Comparison of ENCODE assay signal across 30 cellular contexts in the genomic region with DNA sequence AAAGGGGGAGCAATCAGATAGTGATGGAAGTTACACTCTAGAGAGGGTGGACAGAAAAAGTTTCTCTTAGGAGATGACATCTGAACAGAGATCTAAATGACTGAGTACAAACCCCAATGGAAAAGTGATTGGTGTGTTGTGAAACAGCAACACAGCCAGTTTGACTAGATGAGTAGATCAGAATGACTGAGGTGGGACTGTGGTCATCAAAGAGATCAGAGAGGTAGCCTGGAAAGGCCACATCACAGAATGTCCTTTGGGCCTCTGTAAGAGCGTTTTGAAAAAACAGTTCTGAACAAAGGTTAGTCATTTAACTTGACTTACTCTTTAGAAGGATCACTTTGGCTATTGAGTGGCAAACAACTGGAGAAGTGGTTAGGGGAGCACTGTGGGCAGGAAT. TPM values are rescaled to one million over a fixed set of nuclear protein-coding genes. Genes with fewer than 3 reads are reported as not detected.
DNase-seq lines count a peak whose midpoint lies in the region; ATAC-seq and TF ChIP-seq lines count a peak whose summit lies in the region.
"Had no signal": no experiment of that assay in that cellular context is flagged by ENCODE, and none has a peak within 500 bp of the region (broad histone marks: within the 10 kb centered on the region; RNA-seq: fewer than 3 reads in every experiment).

No MANE protein-coding gene starts in this region.

- no peaks in the 10 kb centered on the region for H3K27me3 ChIP-seq in psoas muscle (ENCODE audit: insufficient read depth in 3 of 3, low read length in 2 of 3)
- H3K27me3 ChIP-seq: esophagus squamous epithelium, foreskin keratinocyte, left lung, upper lobe of right lung had no signal

- peaks cover 35% of the 10 kb centered on the region for H3K4me1 Mint-ChIP-seq in activated CD4-positive, alpha-beta T cell treated with anti-CD3 and anti-CD28 coated beads for 36 hours
- H3K4me1 Mint-ChIP-seq in activated CD4-positive, alpha-beta T cell treated with anti-CD3 and anti-CD28 coated beads, Interleukin-2, amount 10 ng/mL, durations not matched to agents 7 days and 5 days, result peaks cover 29% of the 10 kb centered on the region
- peaks cover 29% of the 10 kb centered on the region for H3K4me1 Mint-ChIP-seq in activated naive CD8-positive, alpha-beta T cell treated with anti-CD3 and anti-CD28 coated beads for 36 hours
- peaks cover 44% of the 10 kb centered on the region for H3K4me1 Mint-ChIP-seq in stimulated activated naive CD8-positive, alpha-beta T cell treated with anti-CD3 and anti-CD28 coated beads, Interleukin-15, Interleukin-2, amounts not matched to agents 100 ng/mL and 50 ng/mL, for 24 hours (ENCODE audit: low read depth)

- no peak for TF ChIP-seq CTCF in psoas muscle (IDR thresholded peaks at IDR 0.05)

- H3K27me3 Mint-ChIP-seq in activated CD4-positive, alpha-beta T cell treated with anti-CD3 and anti-CD28 coated beads for 36 hours, result no peaks in the 10 kb centered on the region
- H3K27me3 Mint-ChIP-seq in activated CD4-positive, alpha-beta T cell treated with anti-CD3 and anti-CD28 coated beads, Interleukin-2, amount 10 ng/mL, durations not matched to agents 7 days and 5 days, result no peaks in the 10 kb centered on the region
- H3K27me3 Mint-ChIP-seq in activated naive CD8-positive, alpha-beta T cell treated with anti-CD3 and anti-CD28 coated beads for 36 hours, result no peaks in the 10 kb centered on the region
- H3K27me3 Mint-ChIP-seq in stimulated activated naive CD8-positive, alpha-beta T cell treated with anti-CD3 and anti-CD28 coated beads, Interleukin-15, Interleukin-2, amounts not matched to agents 100 ng/mL and 50 ng/mL, for 24 hours, result no peaks in the 10 kb centered on the region
- H3K27me3 Mint-ChIP-seq: IgD-negative memory B cell had no signal

- H3K27ac Mint-ChIP-seq in activated CD4-positive, alpha-beta T cell treated with anti-CD3 and anti-CD28 coated beads for 36 hours, result no peak overlapping the region
- no peak overlapping the region for H3K27ac Mint-ChIP-seq in activated CD4-positive, alpha-beta T cell treated with anti-CD3 and anti-CD28 coated beads, Interleukin-2, amount 10 ng/mL, durations not matched to agents 7 days and 5 days
- H3K27ac Mint-ChIP-seq in activated naive CD8-positive, alpha-beta T cell treated with anti-CD3 and anti-CD28 coated beads for 36 hours, result peak overlapping the region; percentile 20
- H3K27ac Mint-ChIP-seq in stimulated activated naive CD8-positive, alpha-beta T cell treated with anti-CD3 and anti-CD28 coated beads, Interleukin-15, Interleukin-2, amounts not matched to agents 100 ng/mL and 50 ng/mL, for 24 hours, result peak overlapping the region; percentile 51
- H3K27ac Mint-ChIP-seq: HFFc6; T-helper 1 cell treated with Interleukin-12 subunit alpha and Interleukin-12 subunit beta and Interleukin-4 antibody, amounts not matched to agents 30 μg/mL and 1 μg/mL, for 36 hours had no signal

- peaks cover 55% of the 10 kb centered on the region for H3K36me3 Mint-ChIP-seq in activated CD4-positive, alpha-beta T cell treated with anti-CD3 and anti-CD28 coated beads for 36 hours (ENCODE audit: low read depth)
- peaks cover 61% of the 10 kb centered on the region for H3K36me3 Mint-ChIP-seq in activated CD4-positive, alpha-beta T cell treated with anti-CD3 and anti-CD28 coated beads, Interleukin-2, amount 10 ng/mL, durations not matched to agents 7 days and 5 days (ENCODE audit: low read depth)
- peaks cover 54% of the 10 kb centered on the region for H3K36me3 Mint-ChIP-seq in activated naive CD8-positive, alpha-beta T cell treated with anti-CD3 and anti-CD28 coated beads for 36 hours
- H3K36me3 Mint-ChIP-seq in stimulated activated naive CD8-positive, alpha-beta T cell treated with anti-CD3 and anti-CD28 coated beads, Interleukin-15, Interleukin-2, amounts not matched to agents 100 ng/mL and 50 ng/mL, for 24 hours (ENCODE audit: low read depth), result peaks cover 73% of the 10 kb centered on the region

- H3K9me3 Mint-ChIP-seq in activated CD4-positive, alpha-beta T cell treated with anti-CD3 and anti-CD28 coated beads for 36 hours (ENCODE audit: low read depth), result no peaks in the 10 kb centered on the region
- H3K9me3 Mint-ChIP-seq in activated CD4-positive, alpha-beta T cell treated with anti-CD3 and anti-CD28 coated beads, Interleukin-2, amount 10 ng/mL, durations not matched to agents 7 days and 5 days, result peaks cover 32% of the 10 kb centered on the region
- H3K9me3 Mint-ChIP-seq in activated naive CD8-positive, alpha-beta T cell treated with anti-CD3 and anti-CD28 coated beads for 36 hours, result peaks cover 13% of the 10 kb centered on the region
- peaks cover 10% of the 10 kb centered on the region for H3K9me3 Mint-ChIP-seq in stimulated activated naive CD8-positive, alpha-beta T cell treated with anti-CD3 and anti-CD28 coated beads, Interleukin-15, Interleukin-2, amounts not matched to agents 100 ng/mL and 50 ng/mL, for 24 hours

- intact Hi-C loops in activated CD4-positive, alpha-beta T cell treated with anti-CD3 and anti-CD28 coated beads for 36 hours (cut with DNase I, micrococcal nuclease), result no loop called here
- intact Hi-C loops in psoas muscle (cut with DNase I), result no loop called here

- POLR2A ChIA-PET in activated CD4-positive, alpha-beta T cell treated with anti-CD3 and anti-CD28 coated beads for 36 hours (lab: Charles Lee), result no interaction called here
- POLR2A ChIA-PET in activated CD4-positive, alpha-beta T cell treated with anti-CD3 and anti-CD28 coated beads, Interleukin-2, amount 10 ng/mL, durations not matched to agents 7 days and 5 days (lab: Charles Lee), result no interaction called here

- no peak overlapping the region for H3K4me3 Mint-ChIP-seq in activated CD4-positive, alpha-beta T cell treated with anti-CD3 and anti-CD28 coated beads for 36 hours
- H3K4me3 Mint-ChIP-seq in activated CD4-positive, alpha-beta T cell treated with anti-CD3 and anti-CD28 coated beads, Interleukin-2, amount 10 ng/mL, durations not matched to agents 7 days and 5 days, result no peak overlapping the region
- no peak overlapping the region for H3K4me3 Mint-ChIP-seq in activated naive CD8-positive, alpha-beta T cell treated with anti-CD3 and anti-CD28 coated beads for 36 hours
- peak overlapping the region; percentile 0 for H3K4me3 Mint-ChIP-seq in stimulated activated naive CD8-positive, alpha-beta T cell treated with anti-CD3 and anti-CD28 coated beads, Interleukin-15, Interleukin-2, amounts not matched to agents 100 ng/mL and 50 ng/mL, for 24 hours
- H3K4me3 Mint-ChIP-seq: HFFc6; IgD-negative memory B cell; T-helper 1 cell treated with Interleukin-12 subunit alpha and Interleukin-12 subunit beta and Interleukin-4 antibody, amounts not matched to agents 30 μg/mL and 1 μg/mL, for 36 hours had no signal

- CTCF ChIA-PET in activated CD4-positive, alpha-beta T cell treated with anti-CD3 and anti-CD28 coated beads for 36 hours (lab: Charles Lee), result interaction anchor here (1.4 kb wide), 1 partner anchor 10 kb away, joined by 8 read pairs; the partner anchor contains the start of gene LRRC58
- CTCF ChIA-PET in activated CD4-positive, alpha-beta T cell treated with anti-CD3 and anti-CD28 coated beads, Interleukin-2, amount 10 ng/mL, durations not matched to agents 7 days and 5 days (lab: Charles Lee), result no interaction called here

- 96 to 100% (median 100%) methylated on average over 1 of the region's 1 CpG for WGBS in psoas muscle, 3 donors

- peak; percentile 90 for ATAC-seq in activated CD4-positive, alpha-beta T cell treated with anti-CD3 and anti-CD28 coated beads for 36 hours
- ATAC-seq in psoas muscle, result no peak
- no peak for ATAC-seq in GM18498 (IDR thresholded peaks at IDR 0.05; ENCODE audit: unreplicated experiment)
- ATAC-seq: foreskin keratinocyte, left lung, Right ventricle myocardium inferior, upper lobe of right lung had no signal

- no peak overlapping the region for H3K27ac ChIP-seq in psoas muscle
- H3K27ac ChIP-seq: C4-2B, esophagus squamous epithelium, foreskin keratinocyte, left lung, parathyroid adenoma, skin epidermis, upper lobe of right lung had no signal

- H3K9me3 ChIP-seq in psoas muscle, result peaks cover 13% of the 10 kb centered on the region

- no peaks in the 10 kb centered on the region for H3K4me1 ChIP-seq in psoas muscle
- H3K4me1 ChIP-seq: Caco-2, esophagus squamous epithelium, foreskin keratinocyte, left lung, parathyroid adenoma, upper lobe of right lung had no signal

- no peak overlapping the region for H3K4me3 ChIP-seq in psoas muscle
- H3K4me3 ChIP-seq: esophagus squamous epithelium, left lung, skin epidermis, upper lobe of right lung had no signal

- peak; percentile 49 for DNase-seq in activated CD4-positive, alpha-beta T cell treated with anti-CD3 and anti-CD28 coated beads for 36 hours
- DNase-seq in activated CD4-positive, alpha-beta T cell treated with anti-CD3 and anti-CD28 coated beads, Interleukin-2, amount 10 ng/mL, durations not matched to agents 7 days and 5 days, result no peak
- DNase-seq in stimulated activated CD4-positive, alpha-beta T cell treated with anti-CD3 and anti-CD28 coated beads, Interleukin-15, amount 100 ng/mL, for 24 hours, result peak; percentile 19
- no peak for DNase-seq in stimulated activated CD4-positive, alpha-beta T cell treated with anti-CD3 and anti-CD28 coated beads, Interleukin-4, amount 100 ng/mL, for 4 hours
- no peak for DNase-seq in activated naive CD8-positive, alpha-beta T cell treated with anti-CD3 and anti-CD28 coated beads for 36 hours
- no peak for DNase-seq in psoas muscle
- DNase-seq: 8988T; activated CD8-positive, alpha-beta memory T cell treated with anti-CD3 and anti-CD28 coated beads, Interleukin-2, amount 50 U/mL, for 4 hours; activated effector memory CD4-positive, alpha-beta T cell treated with anti-CD3 and anti-CD28 coated beads, Interleukin-2, amount 50 U/mL, for 16 hours; Caco-2; central memory CD4-positive, alpha-beta T cell; esophagus squamous epithelium; foreskin keratinocyte; head of caudate nucleus; HFFc6; islet precursor cell; left lung; NCI-H146; NCI-H345; NCI-H69; SK-N-SH; upper lobe of right lung had no signal

- H3K36me3 ChIP-seq in psoas muscle (ENCODE audit: insufficient read depth in 1 of 2, low read depth in 1 of 2), result peaks cover 0 to 18% of the 10 kb centered on the region in 2 donors

RNA-seq across cellular contexts. Expression of gene LRRC58, which starts 10.6 kb away (rescaled TPM):
- 10 to 100 TPM; 20.7 to 22.2 TPM for total RNA-seq in activated CD4-positive, alpha-beta T cell treated with anti-CD3 and anti-CD28 coated beads for 36 hours
- 10 to 100 TPM; 25.7 to 28.2 TPM for total RNA-seq in activated CD4-positive, alpha-beta T cell treated with anti-CD3 and anti-CD28 coated beads, Interleukin-2, amount 10 ng/mL, durations not matched to agents 7 days and 5 days
- total RNA-seq in activated naive CD8-positive, alpha-beta T cell treated with anti-CD3 and anti-CD28 coated beads for 36 hours, result 10 to 100 TPM; 41.4 to 42.4 TPM
- 1 to 10 TPM; 5.7 to 8.4 (median 6.9) TPM for total RNA-seq in psoas muscle
- 10 to 100 TPM in 1 of 3 donors, 1 to 10 TPM in 2; 3.4 to 13.2 (median 6.8) TPM for polyA plus RNA-seq in psoas muscle

RNA-seq across cellular contexts. Expression of gene GPR156, which starts 53.5 kb away (rescaled TPM):
- total RNA-seq in activated CD4-positive, alpha-beta T cell treated with anti-CD3 and anti-CD28 coated beads for 36 hours, result under 1 TPM in 1 of 2 experiments, not detected in 1; 0.11 TPM
- total RNA-seq in activated CD4-positive, alpha-beta T cell treated with anti-CD3 and anti-CD28 coated beads, Interleukin-2, amount 10 ng/mL, durations not matched to agents 7 days and 5 days, result under 1 TPM in 1 of 2 experiments, not detected in 1; 0.10 TPM
- under 1 TPM in 1 of 2 experiments, not detected in 1; 0.10 TPM for total RNA-seq in activated naive CD8-positive, alpha-beta T cell treated with anti-CD3 and anti-CD28 coated beads for 36 hours
- total RNA-seq in psoas muscle, result under 1 TPM in 2 of 4 donors, not detected in 2; 0.36 to 0.43 TPM
- polyA plus RNA-seq in psoas muscle, result under 1 TPM in 2 of 3 donors, not detected in 1; 0.01 to 0.05 TPM
- total RNA-seq: Right ventricle myocardium inferior had no signal
- polyA plus RNA-seq: IgD-negative memory B cell had no signal

Comparison
In these comparisons a context has a peak if more than half of its experiments do, and no peak if none do; other contexts are left out.
1. DNase-seq: peak in activated CD4-positive, alpha-beta T cell treated with anti-CD3 and anti-CD28 coated beads for 36 hours (single experiment) and stimulated activated CD4-positive, alpha-beta T cell treated with anti-CD3 and anti-CD28 coated beads, Interleukin-15, amount 100 ng/mL, for 24 hours (single experiment); none in activated CD4-positive, alpha-beta T cell treated with anti-CD3 and anti-CD28 coated beads, Interleukin-2, amount 10 ng/mL, durations not matched to agents 7 days and 5 days (single experiment), stimulated activated CD4-positive, alpha-beta T cell treated with anti-CD3 and anti-CD28 coated beads, Interleukin-4, amount 100 ng/mL, for 4 hours (0 of 2), activated naive CD8-positive, alpha-beta T cell treated with anti-CD3 and anti-CD28 coated beads for 36 hours (single experiment) and psoas muscle (0 of 2).
2. H3K27ac Mint-ChIP-seq: peak in activated naive CD8-positive, alpha-beta T cell treated with anti-CD3 and anti-CD28 coated beads for 36 hours (single experiment) and stimulated activated naive CD8-positive, alpha-beta T cell treated with anti-CD3 and anti-CD28 coated beads, Interleukin-15, Interleukin-2, amounts not matched to agents 100 ng/mL and 50 ng/mL, for 24 hours (single experiment); none in activated CD4-positive, alpha-beta T cell treated with anti-CD3 and anti-CD28 coated beads for 36 hours (single experiment) and activated CD4-positive, alpha-beta T cell treated with anti-CD3 and anti-CD28 coated beads, Interleukin-2, amount 10 ng/mL, durations not matched to agents 7 days and 5 days (single experiment).